Comparison of ENCODE assay signal across 16 cellular contexts in genomic region chr15:25613113-25613512, GRCh38.
DNase-seq lines count a peak whose midpoint lies in the region; ATAC-seq and TF ChIP-seq lines count a peak whose summit lies in the region.
"Had no signal": no experiment of that assay in that cellular context is flagged by ENCODE, and none has a peak within 500 bp of the region (broad histone marks: within the 10 kb centered on the region; RNA-seq: fewer than 3 reads in every experiment).

No MANE protein-coding gene starts in this region.

- H4K20me1 ChIP-seq in GM23338 (replicated peaks; ENCODE audit: insufficient read depth), result no peaks in the 10 kb centered on the region
- H4K20me1 ChIP-seq: BLaER1 had no signal

- H3K27ac ChIP-seq in GM23338 (ENCODE audit: low read depth), result no peak overlapping the region
- peak overlapping the region; percentile 86 for H3K27ac ChIP-seq in parathyroid adenoma
- H3K27ac ChIP-seq: BLaER1, C4-2B had no signal

- H3K79me2 ChIP-seq in GM23338 (replicated peaks; ENCODE audit: insufficient read depth) (no peaks in the 10 kb centered on the region), parathyroid adenoma (no peaks in the 10 kb centered on the region)

- H3K4me2 ChIP-seq in GM23338, result no peak overlapping the region
- H3K4me2 ChIP-seq in parathyroid adenoma (ENCODE audit: low read length), result peak overlapping the region; percentile 34
- H3K4me2 ChIP-seq: BLaER1 had no signal

- H3K9me3 Mint-ChIP-seq in GM23338, result no peaks in the 10 kb centered on the region
- H3K9me3 Mint-ChIP-seq in endothelial cell (ENCODE audit: unreplicated experiment), result no peaks in the 10 kb centered on the region
- peaks cover 3% of the 10 kb centered on the region for H3K9me3 Mint-ChIP-seq in nephron progenitor cell
- H3K9me3 Mint-ChIP-seq: CD8-positive, alpha-beta T cell had no signal

- DNase-seq in GM23338 (ENCODE audit: low spot score) (no peak), endothelial cell (ENCODE audit: low spot score) (no peak), nephron progenitor cell (peak; percentile 19), HUDEP-2 (lab: John Stamatoyannopoulos, UW; ENCODE audit: unreplicated experiment in 76 of 76) (no peak), NCI-H1105 (lab: John Stamatoyannopoulos, UW) (no peak)
- DNase-seq: Caco-2; CD4-positive, CD25-positive, alpha-beta regulatory T cell; CD8-positive, alpha-beta T cell; DMS153; DND-41; H7; HCEC 1CT had no signal

- TF ChIP-seq CTCF in GM23338 (conservative IDR thresholded peaks at IDR 0.05; ENCODE audit: low read depth in 2 of 2) (no peak), endothelial cell (IDR thresholded peaks at IDR 0.05; ENCODE audit: unreplicated experiment) (no peak), nephron progenitor cell (IDR thresholded peaks at IDR 0.05) (no peak), parathyroid adenoma (IDR thresholded peaks at IDR 0.05) (no peak)

- H3K9me2 ChIP-seq in GM23338 (ENCODE audit: insufficient read depth), result no peaks in the 10 kb centered on the region

- peaks cover 8% of the 10 kb centered on the region for H3K27me3 Mint-ChIP-seq in GM23338 (ENCODE audit: insufficient read depth, low read depth, poor library complexity)
- peaks cover 1% of the 10 kb centered on the region for H3K27me3 Mint-ChIP-seq in endothelial cell (ENCODE audit: unreplicated experiment)
- H3K27me3 Mint-ChIP-seq in nephron progenitor cell (ENCODE audit: low read depth, poor library complexity), result no peaks in the 10 kb centered on the region
- H3K27me3 Mint-ChIP-seq: B cell; CD4-positive, CD25-positive, alpha-beta regulatory T cell had no signal

- H3K27ac Mint-ChIP-seq in GM23338 (no peak overlapping the region; the same call in 1 of the 2 replicates), endothelial cell (ENCODE audit: unreplicated experiment) (peak overlapping the region; percentile 78), nephron progenitor cell (no peak overlapping the region)
- H3K27ac Mint-ChIP-seq: B cell; CD8-positive, alpha-beta T cell had no signal

- no peaks in the 10 kb centered on the region for H3K4me1 ChIP-seq in GM23338 (ENCODE audit: insufficient read depth)
- peaks cover 14% of the 10 kb centered on the region for H3K4me1 ChIP-seq in parathyroid adenoma
- H3K4me1 ChIP-seq: BLaER1 had no signal

- H3F3A ChIP-seq in GM23338 (replicated peaks; ENCODE audit: low read depth), result no peaks in the 10 kb centered on the region

- H3K36me3 Mint-ChIP-seq in GM23338 (ENCODE audit: low read depth) (no peaks in the 10 kb centered on the region), endothelial cell (ENCODE audit: low read depth, unreplicated experiment) (peaks cover 5% of the 10 kb centered on the region), nephron progenitor cell (ENCODE audit: low read depth) (no peaks in the 10 kb centered on the region)
- H3K36me3 Mint-ChIP-seq: CD4-positive, CD25-positive, alpha-beta regulatory T cell; CD8-positive, alpha-beta T cell had no signal

- H3K4me3 Mint-ChIP-seq in GM23338 (no peak overlapping the region), endothelial cell (ENCODE audit: unreplicated experiment) (no peak overlapping the region), nephron progenitor cell (no peak overlapping the region)
- H3K4me3 Mint-ChIP-seq: B cell; CD4-positive, CD25-positive, alpha-beta regulatory T cell; CD8-positive, alpha-beta T cell had no signal

- H3K27me3 ChIP-seq in GM23338 (ENCODE audit: insufficient read depth) (no peaks in the 10 kb centered on the region), parathyroid adenoma (ENCODE audit: control insufficient read depth, insufficient read depth, low read length) (no peaks in the 10 kb centered on the region)
- H3K27me3 ChIP-seq: BLaER1 had no signal

- no peaks in the 10 kb centered on the region; the same call in 2 of the 3 replicates for H3K4me1 Mint-ChIP-seq in GM23338
- H3K4me1 Mint-ChIP-seq in endothelial cell (ENCODE audit: unreplicated experiment), result peaks cover 26% of the 10 kb centered on the region
- H3K4me1 Mint-ChIP-seq in nephron progenitor cell, result peaks cover 21% of the 10 kb centered on the region
- H3K4me1 Mint-ChIP-seq: B cell; CD4-positive, CD25-positive, alpha-beta regulatory T cell had no signal

- no peaks in the 10 kb centered on the region for H3K9me3 ChIP-seq in parathyroid adenoma (ENCODE audit: control insufficient read depth, low read length)

- peak overlapping the region; percentile 92; the same call in 1 of the 2 replicates for H2AFZ ChIP-seq in GM23338
- H2AFZ ChIP-seq in parathyroid adenoma, result peak overlapping the region; percentile 75

- H3K36me3 ChIP-seq in GM23338 (ENCODE audit: insufficient read depth) (no peaks in the 10 kb centered on the region), parathyroid adenoma (ENCODE audit: control insufficient read depth, insufficient read depth, low read length) (no peaks in the 10 kb centered on the region)
- H3K36me3 ChIP-seq: BLaER1 had no signal

- no peak overlapping the region for H3K9ac ChIP-seq in parathyroid adenoma
- H3K9ac ChIP-seq: BLaER1 had no signal

- no peak for ATAC-seq in GM23338
- ATAC-seq: CD8-positive, alpha-beta T cell had no signal

- H3K4me3 ChIP-seq in GM23338 (no peak overlapping the region), parathyroid adenoma (ENCODE audit: low read depth, low read length) (no peak overlapping the region)
- H3K4me3 ChIP-seq: BLaER1 had no signal

TF ChIP-seq in GM23338, 12 proteins besides CTCF, POLR2A, EP300 and RAD21:
- no peak for TF ChIP-seq ZNF331 (CRISPR knock-in tag; IDR thresholded peaks at IDR 0.05; ENCODE audit: low read depth)
- no peak for TF ChIP-seq STAT1 (IDR thresholded peaks at IDR 0.05; ENCODE audit: unreplicated experiment)
